Comparison of ENCODE assay signal across 15 cellular contexts in genomic region chr16:9096416-9096952, GRCh38. TPM values are rescaled to one million over a fixed set of nuclear protein-coding genes. Genes with fewer than 3 reads are reported as not detected.
DNase-seq lines count a peak whose midpoint lies in the region; ATAC-seq, FAIRE-seq and TF ChIP-seq lines count a peak whose summit lies in the region.
"Had no signal": no experiment of that assay in that cellular context is flagged by ENCODE, and none has a peak within 500 bp of the region (broad histone marks: within the 10 kb centered on the region; RNA-seq: fewer than 3 reads in every experiment).

No MANE protein-coding gene starts in this region.

- no peaks in the 10 kb centered on the region for H3K27me3 Mint-ChIP-seq in T-helper 17 cell
- peaks cover 9% of the 10 kb centered on the region for H3K27me3 Mint-ChIP-seq in glutamatergic neuron (ENCODE audit: unreplicated experiment)

- peaks cover 14% of the 10 kb centered on the region for H3K36me3 Mint-ChIP-seq in T-helper 17 cell (ENCODE audit: low read depth)
- H3K36me3 Mint-ChIP-seq in glutamatergic neuron (ENCODE audit: unreplicated experiment): peaks cover 9% of the 10 kb centered on the region

- intact Hi-C loops in right cardiac atrium (cut with DNase I): no loop called here
- intact Hi-C loops in Right ventricle myocardium inferior (cut with DNase I): no loop called here

- ATAC-seq in right cardiac atrium (no peak), Right ventricle myocardium inferior (no peak), T-helper 17 cell (no peak)
- ATAC-seq: activated CD4-positive, CD25-positive, alpha-beta regulatory T cell treated with anti-CD3 and anti-CD28 coated beads, Interleukin-2, amount 50 U/mL, for 24 hours had no signal

- H3K9me3 Mint-ChIP-seq in glutamatergic neuron (ENCODE audit: unreplicated experiment): peaks cover 12% of the 10 kb centered on the region

- peaks cover 15% of the 10 kb centered on the region for H3K4me1 ChIP-seq in right cardiac atrium (ENCODE audit: control insufficient read depth, insufficient read depth, low read length)

- H3K27me3 ChIP-seq in right cardiac atrium (ENCODE audit: control insufficient read depth, insufficient read depth): no peaks in the 10 kb centered on the region
- H3K27me3 ChIP-seq in brain microvascular endothelial cell (replicated peaks): no peaks in the 10 kb centered on the region
- H3K27me3 ChIP-seq: transverse colon had no signal

- DNase-seq in right cardiac atrium (no peak), Right ventricle myocardium inferior (ENCODE audit: missing footprints) (no peak), T-helper 17 cell (no peak), glutamatergic neuron (no peak), brain microvascular endothelial cell (no peak), NCI-H146 (lab: John Stamatoyannopoulos, UW) (no peak), H54 (ENCODE audit: insufficient read length, low spot score) (no peak)
- DNase-seq in stimulated activated CD4-positive, alpha-beta T cell treated with anti-CD3 and anti-CD28 coated beads, Interleukin-4, amount 100 ng/mL, for 1 hour: no peak
- DNase-seq: Caco-2; effector memory CD4-positive, alpha-beta T cell; KG1; NCI-H226; retina; transverse colon had no signal

- no peak for TF ChIP-seq POLR2A in H54 (IDR thresholded peaks at IDR 0.05; ENCODE audit: low read depth, low read length)

- H3K9me3 ChIP-seq in right cardiac atrium (ENCODE audit: control insufficient read depth, low read length) (no peaks in the 10 kb centered on the region), T-helper 17 cell (ENCODE audit: control insufficient read depth, low read length, poor library complexity, severe bottlenecking) (no peaks in the 10 kb centered on the region)
- H3K9me3 ChIP-seq: Caco-2, transverse colon had no signal

- FAIRE-seq in H54 (lab: Jason Lieb, UNC): no peak

- H3K27ac ChIP-seq in right cardiac atrium (ENCODE audit: low read length) (no peak overlapping the region), brain microvascular endothelial cell (no peak overlapping the region)

- in situ Hi-C loops in brain microvascular endothelial cell (cut with HindIII; ENCODE audit: low pct_ligation_motif_present, low sequenced_read_pairs): no loop called here

- H3K4me3 Mint-ChIP-seq in T-helper 17 cell (peak overlapping the region; percentile 25), glutamatergic neuron (ENCODE audit: unreplicated experiment) (peak overlapping the region; percentile 81)

- H3K27ac Mint-ChIP-seq in T-helper 17 cell: peak overlapping the region; percentile 70
- H3K27ac Mint-ChIP-seq in glutamatergic neuron (ENCODE audit: unreplicated experiment): no peak overlapping the region

- WGBS in right cardiac atrium: 77% methylated on average over 2 of the region's 2 CpGs

- no peak for TF ChIP-seq CTCF in glutamatergic neuron (IDR thresholded peaks at IDR 0.05; ENCODE audit: partially characterized antibody, unreplicated experiment)
- no peak for TF ChIP-seq CTCF in brain microvascular endothelial cell (IDR thresholded peaks at IDR 0.05; ENCODE audit: low read depth, low read length, missing control alignments)

- H3K36me3 ChIP-seq in brain microvascular endothelial cell (replicated peaks): peaks cover 43% of the 10 kb centered on the region

- peaks cover 66% of the 10 kb centered on the region for H3K4me1 Mint-ChIP-seq in T-helper 17 cell
- peaks cover 31% of the 10 kb centered on the region for H3K4me1 Mint-ChIP-seq in glutamatergic neuron (ENCODE audit: low read depth, unreplicated experiment)

- H3K4me3 ChIP-seq in right cardiac atrium (ENCODE audit: low read length) (peak overlapping the region; percentile 26), brain microvascular endothelial cell (ENCODE audit: low read depth, low read length) (no peak overlapping the region)

RNA-seq across cellular contexts. Expression of gene HAPSTR1, which starts 5.0 kb away (rescaled TPM):
- total RNA-seq in right cardiac atrium (10 to 100 TPM; 39.7 to 50.9 (median 45.1) TPM), Right ventricle myocardium inferior (52.5 TPM), T-helper 17 cell (100 to 1,000 TPM; 122 to 124 TPM), glutamatergic neuron (ENCODE audit: unreplicated experiment) (143 TPM)
- polyA plus RNA-seq in right cardiac atrium: 14.4 TPM
